ENCODE assay signal across 8 cellular contexts in the genomic region with DNA sequence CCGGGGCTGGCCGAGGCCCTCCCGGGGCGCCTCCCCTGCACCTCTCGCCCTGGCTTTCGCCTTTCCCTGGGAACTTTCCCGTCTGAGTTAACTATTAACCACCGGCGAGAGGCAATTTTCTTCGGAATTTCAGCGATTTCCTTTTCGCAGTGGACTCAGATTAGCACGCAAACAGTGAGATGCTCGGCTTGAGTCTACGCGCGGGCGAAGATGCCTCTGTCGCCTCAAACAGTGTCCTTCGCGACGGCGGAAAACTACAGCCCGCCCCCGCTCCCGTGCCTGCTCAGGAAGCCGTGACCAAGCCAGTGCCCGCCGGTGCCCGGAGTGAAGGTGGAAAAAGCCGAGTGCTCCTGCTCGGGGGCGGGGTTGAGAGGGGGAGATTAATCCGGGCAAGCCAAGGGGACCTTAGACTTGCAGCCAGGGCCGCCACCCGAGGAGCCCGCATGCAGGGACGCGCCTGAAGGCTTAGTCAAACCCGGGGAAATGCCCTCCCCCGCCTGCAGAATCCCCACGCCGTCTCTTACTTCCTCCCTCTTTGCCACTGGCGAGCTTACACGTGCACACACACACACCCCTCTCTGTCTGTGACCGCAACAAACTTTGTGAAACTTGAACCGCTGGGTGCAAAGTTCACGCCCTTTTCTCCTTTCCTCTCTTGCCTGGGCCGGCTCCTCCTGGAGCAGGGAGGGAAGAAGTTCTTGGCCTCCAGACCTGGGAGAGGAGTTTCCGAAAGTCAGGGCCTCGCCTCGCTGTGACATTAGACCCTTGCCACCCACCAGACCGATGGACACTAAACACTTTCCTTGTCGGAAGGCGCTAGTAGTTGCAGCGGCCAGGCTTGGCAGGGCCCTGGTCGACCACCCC. TPM values are rescaled to one million over a fixed set of nuclear protein-coding genes. Genes with fewer than 3 reads are reported as not detected.
DNase-seq lines count a peak whose midpoint lies in the region; ATAC-seq and TF ChIP-seq lines count a peak whose summit lies in the region.

No MANE protein-coding gene starts in this region.

- intact Hi-C loops in Calu3 (cut with micrococcal nuclease; ENCODE audit: unreplicated experiment) (no loop called here), colonic mucosa (cut with DNase I) (no loop called here), uterus (cut with DNase I; ENCODE audit: low total_unique reads) (no loop called here), tibial artery (cut with DNase I; ENCODE audit: low total_unique reads) (no loop called here)

- no peak overlapping the region for H4K8ac ChIP-seq in neuronal stem cell (ENCODE audit: low read depth, low read length)

- H3K27me3 ChIP-seq in MM.1S (replicated peaks; ENCODE audit: insufficient read depth, low read length) (peaks cover 97% of the 10 kb centered on the region), colonic mucosa (peaks cover 95% of the 10 kb centered on the region), neuronal stem cell (ENCODE audit: control insufficient read depth in 3 of 3, insufficient read depth in 3 of 3, low read depth in 1 of 3, low read length in 3 of 3) (peaks cover 52 to 97% (median 96%) of the 10 kb centered on the region in 3 experiments), uterus (peaks cover 11 to 61% of the 10 kb centered on the region in 2 donors), tibial artery (peaks cover 0 to 98% of the 10 kb centered on the region in 2 donors)

- H3K4me1 ChIP-seq in MM.1S (ENCODE audit: low read length) (peaks cover 10% of the 10 kb centered on the region; the same call in 1 of the 2 replicates), colonic mucosa (peaks cover 9% of the 10 kb centered on the region), neuronal stem cell (ENCODE audit: control insufficient read depth in 2 of 2, insufficient read depth in 1 of 2, low read depth in 1 of 2, low read length in 2 of 2) (peaks cover 0 to 4% of the 10 kb centered on the region in 2 donors), uterus (peaks cover 0 to 21% of the 10 kb centered on the region in 2 donors), tibial artery (peaks cover 0 to 36% (median 25%) of the 10 kb centered on the region in 4 donors)

- H3K14ac ChIP-seq in neuronal stem cell (ENCODE audit: low read length): no peak overlapping the region

- no peaks in the 10 kb centered on the region for H3K9me2 ChIP-seq in MM.1S (replicated peaks; ENCODE audit: insufficient read depth, low read length)

- no TSS peak for BruUV-seq in Calu3 (replicated peaks; lab: Mats Ljungman, UMichigan)

- peak overlapping the region; percentile 50; the same call in 1 of the 2 replicates for H3K4me2 ChIP-seq in MM.1S (ENCODE audit: low read depth, low read length)
- H3K4me2 ChIP-seq in neuronal stem cell (ENCODE audit: insufficient read depth, low read length, poor library complexity, severe bottlenecking): no peak overlapping the region

- H3K4me3 ChIP-seq in MM.1S (ENCODE audit: low read length): no peak overlapping the region
- H3K4me3 ChIP-seq in colonic mucosa: peak overlapping the region; percentile 0
- no peak overlapping the region for H3K4me3 ChIP-seq in neuronal stem cell (ENCODE audit: low read length in 2 of 2)
- no peak overlapping the region for H3K4me3 ChIP-seq in uterus
- H3K4me3 ChIP-seq in tibial artery: peak overlapping the region in 1 of 2 donors; percentile 35

- no peak overlapping the region for H3K9ac ChIP-seq in MM.1S (ENCODE audit: low read length)
- no peak overlapping the region for H3K9ac ChIP-seq in colonic mucosa (ENCODE audit: low read depth in 2 of 2, low read length in 2 of 2)
- H3K9ac ChIP-seq in neuronal stem cell (ENCODE audit: low read depth, low read length, poor library complexity): no peak overlapping the region

- no peak overlapping the region for H3K18ac ChIP-seq in neuronal stem cell (ENCODE audit: low read length)

- no peak overlapping the region for H2AK5ac ChIP-seq in neuronal stem cell (ENCODE audit: low read depth, low read length)

- peak overlapping the region; percentile 71 for H3K4me3 Mint-ChIP-seq in Calu3 (ENCODE audit: low read depth, unreplicated experiment)

- DNase-seq in Calu3: no peak
- DNase-seq in MM.1S: peak; percentile 56
- DNase-seq in colonic mucosa: peak; percentile 58
- no peak for DNase-seq in neuronal stem cell (ENCODE audit: low spot score)
- DNase-seq in erythroblast (lab: John Stamatoyannopoulos, UW): no peak
- DNase-seq in uterus: no peak
- DNase-seq in tibial artery: no peak

- no peak overlapping the region for H2BK5ac ChIP-seq in neuronal stem cell (ENCODE audit: low read length)

- H2BK12ac ChIP-seq in neuronal stem cell (ENCODE audit: low read length): no peak overlapping the region

- CTCF ChIA-PET in Calu3 (lab: Charles Lee): no interaction called here

- H3K36me3 Mint-ChIP-seq in Calu3 (ENCODE audit: insufficient read depth, unreplicated experiment): no peaks in the 10 kb centered on the region

- TF ChIP-seq POLR2A in erythroblast (IDR thresholded peaks at IDR 0.05; ENCODE audit: low read length): no peak
- peak in 1 of 2 donors; percentile 10 for TF ChIP-seq POLR2A in uterus (IDR thresholded peaks at IDR 0.05)

- no peak overlapping the region for H2BK120ac ChIP-seq in neuronal stem cell (ENCODE audit: low read depth, low read length)

- H3K27me3 Mint-ChIP-seq in Calu3 (ENCODE audit: unreplicated experiment): peaks cover 95% of the 10 kb centered on the region

- H2AFZ ChIP-seq in MM.1S (ENCODE audit: low read length) (no peak overlapping the region), neuronal stem cell (ENCODE audit: low read length) (peak overlapping the region; percentile 59)

- H3K79me1 ChIP-seq in neuronal stem cell (ENCODE audit: low read depth, low read length): no peaks in the 10 kb centered on the region

- ATAC-seq in GM21423 (IDR thresholded peaks at IDR 0.05; ENCODE audit: unreplicated experiment): peak; percentile 79

- H3K9me3 Mint-ChIP-seq in Calu3 (ENCODE audit: low read depth, unreplicated experiment): no peaks in the 10 kb centered on the region

- H3K4ac ChIP-seq in neuronal stem cell (ENCODE audit: low read length): no peak overlapping the region

- no peak for TF ChIP-seq CTCF in Calu3 (IDR thresholded peaks at IDR 0.05; ENCODE audit: unreplicated experiment)
- TF ChIP-seq CTCF in MM.1S (IDR thresholded peaks at IDR 0.05; ENCODE audit: low read length): no peak
- no peak for TF ChIP-seq CTCF in colonic mucosa (IDR thresholded peaks at IDR 0.05)
- TF ChIP-seq CTCF in uterus (IDR thresholded peaks at IDR 0.05): no peak
- TF ChIP-seq CTCF in tibial artery (IDR thresholded peaks at IDR 0.05): no peak

- WGBS in neuronal stem cell (ENCODE audit: extremely low coverage in 2 of 2, insufficient read length in 2 of 2, insufficient replicate concordance in 1 of 2), 2 donors: no CpG with 5 or more reads among the region's 57 CpGs

- H3K79me2 ChIP-seq in MM.1S (ENCODE audit: low read length): no peaks in the 10 kb centered on the region

- H4K91ac ChIP-seq in neuronal stem cell (ENCODE audit: low read depth, low read length, poor library complexity): no peak overlapping the region

- peak overlapping the region; percentile 18 for H3K23ac ChIP-seq in neuronal stem cell (ENCODE audit: low read depth, low read length, poor library complexity)

- H3K4me1 Mint-ChIP-seq in Calu3 (ENCODE audit: low read depth, unreplicated experiment): peaks cover 47% of the 10 kb centered on the region

- no peaks in the 10 kb centered on the region for H3K9me3 ChIP-seq in MM.1S (replicated peaks; ENCODE audit: insufficient read depth, low read length)
- no peaks in the 10 kb centered on the region for H3K9me3 ChIP-seq in colonic mucosa
- peaks cover 0 to under 1% of the 10 kb centered on the region in 2 donors for H3K9me3 ChIP-seq in neuronal stem cell (replicated peaks in 1 of 2; ENCODE audit: control insufficient read depth in 2 of 2, insufficient read depth in 1 of 2, low read depth in 1 of 2, low read length in 2 of 2)
- H3K9me3 ChIP-seq in uterus: no peaks in the 10 kb centered on the region
- no peaks in the 10 kb centered on the region for H3K9me3 ChIP-seq in tibial artery

- H3K27ac Mint-ChIP-seq in Calu3 (ENCODE audit: unreplicated experiment): no peak overlapping the region

- H3K27ac ChIP-seq in MM.1S (ENCODE audit: low read length) (no peak overlapping the region), colonic mucosa (no peak overlapping the region), neuronal stem cell (replicated peaks; ENCODE audit: low read length) (no peak overlapping the region), uterus (no peak overlapping the region), tibial artery (no peak overlapping the region)

- no peak overlapping the region for H2BK15ac ChIP-seq in neuronal stem cell (ENCODE audit: low read length)

- no peaks in the 10 kb centered on the region for H3F3A ChIP-seq in MM.1S (ENCODE audit: insufficient read depth, low read length)

- H4K20me1 ChIP-seq in MM.1S (ENCODE audit: insufficient read depth, low read length): 0 out of 2 replicates have a peak, but pooled peaks cover 5% of the 10 kb centered on the region

- H3K36me3 ChIP-seq in MM.1S (replicated peaks; ENCODE audit: insufficient read depth, low read length) (no peaks in the 10 kb centered on the region), colonic mucosa (no peaks in the 10 kb centered on the region), neuronal stem cell (replicated peaks in 1 of 2; ENCODE audit: control insufficient read depth in 2 of 2, insufficient read depth in 2 of 2, low read length in 2 of 2) (no peaks in the 10 kb centered on the region), uterus (no peaks in the 10 kb centered on the region), tibial artery (no peaks in the 10 kb centered on the region)

RNA-seq across cellular contexts. Expression of gene PAX2, which starts 14.4 kb away (rescaled TPM):
- not detected in 2 replicates for total RNA-seq in Calu3 (2022)
- total RNA-seq in colonic mucosa: under 1 TPM in 1 of 2 donors, not detected in 1; 0.15 TPM
- polyA plus RNA-seq in neuronal stem cell (2013, experiment 1 of 2): 0.17 TPM
- polyA plus RNA-seq in neuronal stem cell (2013, experiment 2 of 2): 0.25 TPM
- 10 to 100 TPM in 2 of 4 donors, under 1 TPM in 1, not detected in 1; 0.64 to 39.7 (median 21.3) TPM for total RNA-seq in uterus

Comparison
In these comparisons a context has a peak if more than half of its experiments do, and no peak if none do; other contexts are left out.
1. DNase-seq: peak in MM.1S (single experiment) and colonic mucosa (single experiment); none in Calu3 (single experiment), neuronal stem cell (single experiment), erythroblast (0 of 2), uterus (0 of 2) and tibial artery (0 of 2).